In genomic region chr5:74625742-74626241, GRCh38 we compare ENCODE assay signal across 13 cellular contexts. TPM values are rescaled to one million over a fixed set of nuclear protein-coding genes. Genes with fewer than 3 reads are reported as not detected.
A peak's percentile ranks its signal among the peaks of the same experiment; 100 is the strongest.
DNase-seq lines count a peak whose midpoint lies in the region; ATAC-seq, FAIRE-seq and TF ChIP-seq lines count a peak whose summit lies in the region.
"Had no signal": no experiment of that assay in that cellular context is flagged by ENCODE, and none has a peak within 500 bp of the region (broad histone marks: within the 10 kb centered on the region; RNA-seq: fewer than 3 reads in every experiment).

No MANE protein-coding gene starts in this region.

- H3K9me3 ChIP-seq in OCI-LY7 (ENCODE audit: low read length) (no peaks in the 10 kb centered on the region), endothelial cell of umbilical vein (replicated peaks; ENCODE audit: control insufficient read depth, insufficient read depth, low read length) (no peaks in the 10 kb centered on the region), parathyroid adenoma (ENCODE audit: control insufficient read depth, low read length) (no peaks in the 10 kb centered on the region), uterus (no peaks in the 10 kb centered on the region)
- H3K9me3 ChIP-seq: adrenal gland had no signal

- intact Hi-C loops in OCI-LY7 (cut with micrococcal nuclease; ENCODE audit: unreplicated experiment) (no loop called here), endothelial cell of umbilical vein (cut with micrococcal nuclease) (no loop called here), uterus (cut with DNase I; ENCODE audit: low total_unique reads) (no loop called here)

- DNase-seq in H4 (ENCODE audit: low spot score) (peak; percentile 41), OCI-LY7 (ENCODE audit: low spot score) (peak; percentile 14), endothelial cell of umbilical vein (ENCODE audit: low read depth, low spot score) (peak; percentile 49), uterus (no peak), HUDEP-2 (lab: John Stamatoyannopoulos, UW; ENCODE audit: unreplicated experiment in 76 of 76) (no peak)
- DNase-seq: activated CD4-positive, alpha-beta T cell treated with anti-CD3 and anti-CD28 coated beads, Interleukin-2, amount 50 U/mL, for 48 hours; adrenal gland; MV-4-11; stimulated activated CD4-positive, alpha-beta T cell treated with anti-CD3 and anti-CD28 coated beads, Interleukin-4, amount 100 ng/mL, for 4 hours had no signal

- no peak overlapping the region for H3K9ac ChIP-seq in endothelial cell of umbilical vein (replicated peaks; ENCODE audit: extremely low read depth, insufficient read depth, low read length)
- H3K9ac ChIP-seq in parathyroid adenoma = no peak overlapping the region

- no peaks in the 10 kb centered on the region for H3K9me2 ChIP-seq in OCI-LY7 (ENCODE audit: insufficient read depth, low read length)

- CTCF ChIA-PET in OCI-LY7 (lab: Charles Lee; ENCODE audit: unreplicated experiment) = no interaction called here
- CTCF ChIA-PET in endothelial cell of umbilical vein (lab: Charles Lee) = interaction anchor here (0.6 to 3.6 kb wide), 4 partner anchors 10 to 161 kb away, joined by 3 to 11 read pairs (median 8); partner anchors contain the start of gene ENC1

- no peaks in the 10 kb centered on the region for H4K20me1 ChIP-seq in OCI-LY7 (ENCODE audit: insufficient read depth, low read length)
- no peaks in the 10 kb centered on the region for H4K20me1 ChIP-seq in endothelial cell of umbilical vein (replicated peaks; ENCODE audit: control insufficient read depth, extremely low read depth, insufficient read depth, low read length)

- ATAC-seq in GM18861 (IDR thresholded peaks at IDR 0.05; ENCODE audit: unreplicated experiment) = no peak
- no peak for ATAC-seq in GM18502 (IDR thresholded peaks at IDR 0.05; ENCODE audit: poor library complexity, unreplicated experiment)
- ATAC-seq: Right ventricle myocardium inferior had no signal

- peaks cover 7% of the 10 kb centered on the region; the same call in 1 of the 2 replicates for H3K36me3 ChIP-seq in OCI-LY7 (ENCODE audit: insufficient read depth, low read length)
- peaks cover 8 to 10% of the 10 kb centered on the region in 2 experiments for H3K36me3 ChIP-seq in endothelial cell of umbilical vein (ENCODE audit: control insufficient read depth in 2 of 2, extremely low read depth in 1 of 2, insufficient read depth in 2 of 2, low read length in 2 of 2)
- no peaks in the 10 kb centered on the region for H3K36me3 ChIP-seq in parathyroid adenoma (ENCODE audit: control insufficient read depth, insufficient read depth, low read length)
- H3K36me3 ChIP-seq in uterus = no peaks in the 10 kb centered on the region
- H3K36me3 ChIP-seq: adrenal gland had no signal

- FAIRE-seq in endothelial cell of umbilical vein (lab: Jason Lieb, UNC) = no peak

- no peaks in the 10 kb centered on the region for H3K27me3 ChIP-seq in endothelial cell of umbilical vein (ENCODE audit: control insufficient read depth in 2 of 2, insufficient read depth in 2 of 2, low read length in 2 of 2)
- H3K27me3 ChIP-seq in parathyroid adenoma (ENCODE audit: control insufficient read depth, insufficient read depth, low read length) = no peaks in the 10 kb centered on the region
- H3K27me3 ChIP-seq in uterus = no peaks in the 10 kb centered on the region

- H3K4me2 ChIP-seq in OCI-LY7 (ENCODE audit: low read length) = no peak overlapping the region
- H3K4me2 ChIP-seq in endothelial cell of umbilical vein (ENCODE audit: insufficient read depth, low read length) = no peak overlapping the region
- no peak overlapping the region for H3K4me2 ChIP-seq in parathyroid adenoma (ENCODE audit: low read length)

- H3K4me3 ChIP-seq in OCI-LY7 (ENCODE audit: low read depth, low read length, poor library complexity, severe bottlenecking) = no peak overlapping the region
- H3K4me3 ChIP-seq in endothelial cell of umbilical vein (replicated peaks in 1 of 3; ENCODE audit: insufficient read depth in 1 of 3, low read depth in 1 of 3, low read length in 3 of 3) = no peak overlapping the region
- no peak overlapping the region for H3K4me3 ChIP-seq in parathyroid adenoma (ENCODE audit: low read depth, low read length)
- H3K4me3 ChIP-seq in uterus = no peak overlapping the region
- H3K4me3 ChIP-seq: adrenal gland had no signal

- POLR2A ChIA-PET in OCI-LY7 (lab: Charles Lee) (interaction anchor here (0.6 to 0.7 kb wide), 2 partner anchors 9 to 415 kb away, joined by 3 to 4 read pairs; no protein-coding TSS in a partner anchor), endothelial cell of umbilical vein (lab: Charles Lee) (no interaction called here)

- H3K4me1 ChIP-seq in OCI-LY7 (ENCODE audit: insufficient read depth, low read length, poor library complexity, severe bottlenecking) = peaks cover 5% of the 10 kb centered on the region
- peaks cover 16% of the 10 kb centered on the region for H3K4me1 ChIP-seq in endothelial cell of umbilical vein (ENCODE audit: control insufficient read depth, extremely low read depth, insufficient read depth, low read length)
- peaks cover 10% of the 10 kb centered on the region for H3K4me1 ChIP-seq in parathyroid adenoma
- H3K4me1 ChIP-seq in uterus = no peaks in the 10 kb centered on the region

- dilution Hi-C loops in endothelial cell of umbilical vein (cut with MboI; ENCODE audit: extremely low pct_ligation_motif_present, low sequenced_read_pairs) = no loop called here

- no peak overlapping the region for H3K27ac ChIP-seq in OCI-LY7 (ENCODE audit: low read depth, low read length, poor library complexity, severe bottlenecking)
- no peak overlapping the region for H3K27ac ChIP-seq in endothelial cell of umbilical vein (ENCODE audit: insufficient read depth, low read depth, low read length)
- H3K27ac ChIP-seq in parathyroid adenoma = peak overlapping the region; percentile 40
- no peak overlapping the region for H3K27ac ChIP-seq in uterus
- H3K27ac ChIP-seq: adrenal gland had no signal

- H2AFZ ChIP-seq in OCI-LY7 (ENCODE audit: low read length) (no peak overlapping the region), endothelial cell of umbilical vein (ENCODE audit: low read depth, low read length) (no peak overlapping the region), parathyroid adenoma (no peak overlapping the region)

- BruUV-seq in OCI-LY7 (replicated peaks; lab: Mats Ljungman, UMichigan) = no TSS peak
- BruUV-seq in endothelial cell of umbilical vein (replicated peaks; lab: Mats Ljungman, UMichigan) = no TSS peak

- TF ChIP-seq POLR2A in endothelial cell of umbilical vein (IDR thresholded peaks at IDR 0.05; ENCODE audit: low read depth, low read length) (no peak), uterus (IDR thresholded peaks at IDR 0.05) (no peak)

- H3K79me2 ChIP-seq in OCI-LY7 (ENCODE audit: insufficient read depth, low read depth, low read length) (0 out of 2 replicates have a peak, but pooled peaks cover under 1% of the 10 kb centered on the region), endothelial cell of umbilical vein (ENCODE audit: control insufficient read depth, insufficient read depth, low read length) (peaks cover 16% of the 10 kb centered on the region), parathyroid adenoma (no peaks in the 10 kb centered on the region)

- TF ChIP-seq CTCF in OCI-LY7 (conservative IDR thresholded peaks at IDR 0.05; ENCODE audit: low read length) (peak; percentile 63), endothelial cell of umbilical vein (IDR thresholded peaks at IDR 0.05; ENCODE audit: extremely low read depth in 1 of 2, insufficient read depth in 1 of 2, low read depth in 1 of 2, low read length in 2 of 2) (peak; percentile 18 to 36), parathyroid adenoma (IDR thresholded peaks at IDR 0.05) (peak; percentile 21), uterus (IDR thresholded peaks at IDR 0.05) (no peak)

- H3K9me1 ChIP-seq in endothelial cell of umbilical vein (replicated peaks; ENCODE audit: control insufficient read depth, extremely low read depth, insufficient read depth, low read length) = no peaks in the 10 kb centered on the region

TF ChIP-seq in endothelial cell of umbilical vein, 7 proteins besides CTCF, POLR2A, EP300 and RAD21 (continues in another document):
- no peak for TF ChIP-seq JUN (IDR thresholded peaks at IDR 0.05; ENCODE audit: borderline replicate concordance, insufficient read depth, insufficient read length, low read depth)
- TF ChIP-seq GATA2 (IDR thresholded peaks at IDR 0.05; ENCODE audit: insufficient read depth, insufficient read length, low read depth, low read length) = no peak
- no peak for TF ChIP-seq EZH2 (IDR thresholded peaks at IDR 0.05; ENCODE audit: borderline replicate concordance, low read depth, low read length, severe bottlenecking)
- no peak for TF ChIP-seq FOS (IDR thresholded peaks at IDR 0.05; ENCODE audit: borderline replicate concordance, insufficient read depth, low read length)
- TF ChIP-seq POLR2AphosphoS5 (IDR thresholded peaks at IDR 0.05; ENCODE audit: insufficient read depth, low read depth, low read length) = no peak

RNA-seq across cellular contexts. Expression of gene ENC1, which starts 14.7 kb away (rescaled TPM):
- total RNA-seq in H4 (2014; rRNA removed; shearing (Covaris generic)) = 18.1 and 46.6 TPM in 2 replicates
- total RNA-seq in OCI-LY7 (2014; rRNA removed; shearing (Covaris generic)) = 19.4 and 25.9 TPM in 2 replicates
- total RNA-seq in OCI-LY7 (2022) (11.6 and 12.1 TPM in 2 replicates), endothelial cell of umbilical vein (42.2 and 53.6 TPM in 2 replicates), uterus (10 to 100 TPM in 1 of 4 donors, 1 to 10 TPM in 2, under 1 TPM in 1; 0.59 to 75.0 (median 2.9) TPM)
- 53.3 and 59.7 TPM in 2 replicates for polyA plus RNA-seq in endothelial cell of umbilical vein
- polyA plus RNA-seq in endothelial cell of umbilical vein (2011; cell fraction: cytosol; rRNA removed) = 31.4 and 32.4 TPM in 2 replicates
- 169 and 182 TPM in 2 replicates for polyA plus RNA-seq in endothelial cell of umbilical vein (2011; cell fraction: nucleus; rRNA removed)
- 33.7 and 52.2 TPM in 2 replicates for polyA plus RNA-seq in endothelial cell of umbilical vein (2012)
- polyA minus RNA-seq in endothelial cell of umbilical vein = 116 and 122 TPM in 2 replicates
- not detected for polyA minus RNA-seq in endothelial cell of umbilical vein (2011; cell fraction: cytosol; rRNA and poly(A)+ RNA removed)
- 133 and 151 TPM in 2 replicates for polyA minus RNA-seq in endothelial cell of umbilical vein (2011; cell fraction: nucleus; rRNA and poly(A)+ RNA removed)

RNA-seq across cellular contexts. Expression of gene HEXB, which starts 59.2 kb away (rescaled TPM):
- 227 and 283 TPM in 2 replicates for total RNA-seq in H4 (2014; rRNA removed; shearing (Covaris generic))
- 23.8 and 27.4 TPM in 2 replicates for total RNA-seq in OCI-LY7 (2014; rRNA removed; shearing (Covaris generic))
- 35.4 and 36.2 TPM in 2 replicates for total RNA-seq in OCI-LY7 (2022)
- 176 and 182 TPM in 2 replicates for total RNA-seq in endothelial cell of umbilical vein
- 126 and 128 TPM in 2 replicates for polyA plus RNA-seq in endothelial cell of umbilical vein
- polyA plus RNA-seq in endothelial cell of umbilical vein (2011; cell fraction: cytosol; rRNA removed) = 119 and 132 TPM in 2 replicates
- polyA plus RNA-seq in endothelial cell of umbilical vein (2011; cell fraction: nucleus; rRNA removed) = 64.9 and 99.7 TPM in 2 replicates
- 155 and 240 TPM in 2 replicates for polyA plus RNA-seq in endothelial cell of umbilical vein (2012)
- polyA minus RNA-seq in endothelial cell of umbilical vein = 102 and 124 TPM in 2 replicates
- polyA minus RNA-seq in endothelial cell of umbilical vein (2011; cell fraction: cytosol; rRNA and poly(A)+ RNA removed) = 57.9 TPM
- polyA minus RNA-seq in endothelial cell of umbilical vein (2011; cell fraction: nucleus; rRNA and poly(A)+ RNA removed) = 35.3 and 39.2 TPM in 2 replicates
- 100 to 1,000 TPM; 115 to 195 (median 146) TPM for total RNA-seq in uterus

Comparison
In these comparisons a context has a peak if more than half of its experiments do, and no peak if none do; other contexts are left out.
1. DNase-seq: peak in H4 (single experiment), OCI-LY7 (single experiment) and endothelial cell of umbilical vein (single experiment); none in uterus (0 of 2) and HUDEP-2 (0 of 76).
2. CTCF ChIP-seq: peak in OCI-LY7 (single experiment), endothelial cell of umbilical vein (2 of 2) and parathyroid adenoma (single experiment); none in uterus (0 of 4).